ENCODE assay signal across 10 cellular contexts in genomic region chr10:119190353-119190752, GRCh38. TPM values are rescaled to one million over a fixed set of nuclear protein-coding genes. Genes with fewer than 3 reads are reported as not detected.
DNase-seq lines count a peak whose midpoint lies in the region; ATAC-seq, FAIRE-seq and TF ChIP-seq lines count a peak whose summit lies in the region.
"Had no signal": no experiment of that assay in that cellular context is flagged by ENCODE, and none has a peak within 500 bp of the region (broad histone marks: within the 10 kb centered on the region; RNA-seq: fewer than 3 reads in every experiment).

No MANE protein-coding gene starts in this region.

- peaks cover 24% of the 10 kb centered on the region for H3K4me1 Mint-ChIP-seq in activated naive CD4-positive, alpha-beta T cell treated with anti-CD3 and anti-CD28 coated beads, Interleukin-2, amount 10 ng/mL, durations not matched to agents 7 days and 5 days
- peaks cover 12% of the 10 kb centered on the region for H3K4me1 Mint-ChIP-seq in T-helper 17 cell

- peak overlapping the region; percentile 56 for H3K27ac Mint-ChIP-seq in activated naive CD4-positive, alpha-beta T cell treated with anti-CD3 and anti-CD28 coated beads, Interleukin-2, amount 10 ng/mL, durations not matched to agents 7 days and 5 days
- peak overlapping the region; percentile 85 for H3K27ac Mint-ChIP-seq in T-helper 17 cell
- H3K27ac Mint-ChIP-seq: activated B cell treated with CpG ODN at 0.5 μM for 24 hours had no signal

- H3K9me3 Mint-ChIP-seq in activated naive CD4-positive, alpha-beta T cell treated with anti-CD3 and anti-CD28 coated beads, Interleukin-2, amount 10 ng/mL, durations not matched to agents 7 days and 5 days: no peaks in the 10 kb centered on the region
- H3K9me3 Mint-ChIP-seq: activated B cell treated with CpG ODN at 0.5 μM for 24 hours; CD4-positive, CD25-positive, alpha-beta regulatory T cell had no signal

- no peak overlapping the region for H3K4me3 ChIP-seq in foreskin fibroblast (ENCODE audit: low read depth in 1 of 2, low read length in 2 of 2)

- FAIRE-seq in urothelium cell line (lab: Jason Lieb, UNC): no peak

- H3K9me3 ChIP-seq in T-helper 17 cell (ENCODE audit: control insufficient read depth, low read length, poor library complexity, severe bottlenecking): no peaks in the 10 kb centered on the region

- CTCF ChIA-PET in activated naive CD4-positive, alpha-beta T cell treated with anti-CD3 and anti-CD28 coated beads, Interleukin-2, amount 10 ng/mL, durations not matched to agents 7 days and 5 days (lab: Charles Lee): interaction anchor here (0.9 to 3.3 kb wide), 6 partner anchors 9 to 336 kb away, joined by 3 to 30 read pairs (median 4); no protein-coding TSS in a partner anchor

- ATAC-seq in T-helper 17 cell (no peak), GM21576 (IDR thresholded peaks at IDR 0.05; ENCODE audit: unreplicated experiment) (no peak)

- DNase-seq in activated naive CD4-positive, alpha-beta T cell treated with anti-CD3 and anti-CD28 coated beads, Interleukin-2, amount 10 ng/mL, durations not matched to agents 7 days and 5 days: no peak
- DNase-seq in activated naive CD4-positive, alpha-beta T cell (lab: John Stamatoyannopoulos, UW): no peak
- DNase-seq in T-helper 17 cell (no peak), foreskin fibroblast (peak; percentile 90 to 95), urothelium cell line (ENCODE audit: low spot score) (peak; percentile 82), NCI-H69 (lab: John Stamatoyannopoulos, UW) (no peak), NCI-H1930 (lab: John Stamatoyannopoulos, UW) (no peak)
- DNase-seq: activated B cell treated with CpG ODN at 0.5 μM for 24 hours; CD4-positive, CD25-positive, alpha-beta regulatory T cell had no signal

- TF ChIP-seq CTCF in foreskin fibroblast (IDR thresholded peaks at IDR 0.05; ENCODE audit: low read depth, low read length): no peak

- peaks cover 36% of the 10 kb centered on the region for H3K27me3 Mint-ChIP-seq in activated naive CD4-positive, alpha-beta T cell treated with anti-CD3 and anti-CD28 coated beads, Interleukin-2, amount 10 ng/mL, durations not matched to agents 7 days and 5 days
- H3K27me3 Mint-ChIP-seq in T-helper 17 cell: no peaks in the 10 kb centered on the region
- H3K27me3 Mint-ChIP-seq: activated B cell treated with CpG ODN at 0.5 μM for 24 hours; CD4-positive, CD25-positive, alpha-beta regulatory T cell had no signal

- no peaks in the 10 kb centered on the region for H3K36me3 Mint-ChIP-seq in activated naive CD4-positive, alpha-beta T cell treated with anti-CD3 and anti-CD28 coated beads, Interleukin-2, amount 10 ng/mL, durations not matched to agents 7 days and 5 days
- no peaks in the 10 kb centered on the region for H3K36me3 Mint-ChIP-seq in T-helper 17 cell (ENCODE audit: low read depth)
- H3K36me3 Mint-ChIP-seq: CD4-positive, CD25-positive, alpha-beta regulatory T cell had no signal

- no peak overlapping the region for H3K4me3 Mint-ChIP-seq in activated naive CD4-positive, alpha-beta T cell treated with anti-CD3 and anti-CD28 coated beads, Interleukin-2, amount 10 ng/mL, durations not matched to agents 7 days and 5 days
- H3K4me3 Mint-ChIP-seq in T-helper 17 cell: no peak overlapping the region
- H3K4me3 Mint-ChIP-seq: activated B cell treated with CpG ODN at 0.5 μM for 24 hours; CD4-positive, CD25-positive, alpha-beta regulatory T cell had no signal

RNA-seq across cellular contexts. Expression of gene PRDX3, which starts 11.7 kb away (rescaled TPM):
- total RNA-seq in T-helper 17 cell: 10 to 100 TPM; 16.4 to 17.1 TPM

RNA-seq across cellular contexts. Expression of gene GRK5, which starts 17.0 kb away (rescaled TPM):
- total RNA-seq in T-helper 17 cell: 10 to 100 TPM; 13.9 to 28.5 TPM

RNA-seq across cellular contexts. Expression of gene SFXN4, which starts 24.8 kb away (rescaled TPM):
- 1 to 10 TPM; 8.3 to 9.5 TPM for total RNA-seq in T-helper 17 cell

Comparison
In these comparisons a context has a peak if more than half of its experiments do, and no peak if none do; other contexts are left out.
1. DNase-seq: peak in foreskin fibroblast (2 of 2) and urothelium cell line (single experiment); none in activated naive CD4-positive, alpha-beta T cell treated with anti-CD3 and anti-CD28 coated beads, Interleukin-2, amount 10 ng/mL, durations not matched to agents 7 days and 5 days (single experiment), activated naive CD4-positive, alpha-beta T cell (0 of 4), T-helper 17 cell (0 of 3), NCI-H69 (single experiment) and NCI-H1930 (0 of 2).